Comparison of ENCODE assay signal across 15 cellular contexts in genomic region chr7:4069268-4070095, GRCh38.
DNase-seq lines count a peak whose midpoint lies in the region; ATAC-seq and TF ChIP-seq lines count a peak whose summit lies in the region.
"Had no signal": no experiment of that assay in that cellular context is flagged by ENCODE, and none has a peak within 500 bp of the region (broad histone marks: within the 10 kb centered on the region; RNA-seq: fewer than 3 reads in every experiment).

No MANE protein-coding gene starts in this region.

- H3K23ac ChIP-seq in neuronal stem cell (ENCODE audit: low read depth, low read length, poor library complexity): peak overlapping the region; percentile 47

- H3K14ac ChIP-seq in neuronal stem cell (ENCODE audit: low read length): no peak overlapping the region

- peak in 1 of 2 donors; percentile 31 for DNase-seq in cardiac muscle cell (ENCODE audit: low read depth in 1 of 2, low spot score in 1 of 2)
- no peak for DNase-seq in cardiac septum (ENCODE audit: low spot score)
- peak; percentile 66 for DNase-seq in esophagus muscularis mucosa (ENCODE audit: extremely low spot score)
- no peak for DNase-seq in neuronal stem cell (ENCODE audit: low spot score)
- peak; percentile 40 to 85 for DNase-seq in vagina (ENCODE audit: extremely low spot score in 2 of 2)
- DNase-seq in omental fat pad (ENCODE audit: low spot score): no peak
- no peak for DNase-seq in GF-D8 (lab: John Stamatoyannopoulos, UW)
- DNase-seq: 8988T; CD4-positive, CD25-positive, alpha-beta regulatory T cell; DMS53; HCEC 1CT; IMR-90 had no signal

- no peak overlapping the region for H3K4me2 ChIP-seq in neuronal stem cell (ENCODE audit: insufficient read depth, low read length, poor library complexity, severe bottlenecking)
- H3K4me2 ChIP-seq: BLaER1 treated with 17β-estradiol and CSF1 and Interleukin-3, amounts not matched to agents 10 nM and 100 nM had no signal

- no peak overlapping the region for H3K4ac ChIP-seq in neuronal stem cell (ENCODE audit: low read length)

- H3K4me3 ChIP-seq in cardiac muscle cell: no peak overlapping the region
- no peak overlapping the region for H3K4me3 ChIP-seq in esophagus muscularis mucosa
- no peak overlapping the region for H3K4me3 ChIP-seq in neuronal stem cell (ENCODE audit: low read length in 2 of 2)
- no peak overlapping the region for H3K4me3 ChIP-seq in vagina
- H3K4me3 ChIP-seq: BLaER1 treated with 17β-estradiol and CSF1 and Interleukin-3, amounts not matched to agents 10 nM and 100 nM had no signal

- WGBS in esophagus muscularis mucosa: 83% methylated on average over 22 of the region's 23 CpGs
- no CpG with 5 or more reads among the region's 23 CpGs for WGBS in neuronal stem cell (ENCODE audit: extremely low coverage in 2 of 2, insufficient read length in 2 of 2, insufficient replicate concordance in 1 of 2), 2 donors

- intact Hi-C loops in cardiac septum (cut with DNase I) (no loop called here), esophagus muscularis mucosa (cut with DNase I) (no loop called here), vagina (cut with DNase I) (no loop called here)

- H3K9me3 ChIP-seq in cardiac muscle cell (ENCODE audit: low read depth): no peaks in the 10 kb centered on the region
- H3K9me3 ChIP-seq in esophagus muscularis mucosa: no peaks in the 10 kb centered on the region
- H3K9me3 ChIP-seq in neuronal stem cell (replicated peaks in 1 of 2; ENCODE audit: control insufficient read depth in 2 of 2, insufficient read depth in 1 of 2, low read depth in 1 of 2, low read length in 2 of 2): no peaks in the 10 kb centered on the region
- H3K9me3 ChIP-seq in vagina: no peaks in the 10 kb centered on the region
- H3K9me3 ChIP-seq: BLaER1 treated with 17β-estradiol and CSF1 and Interleukin-3, amounts not matched to agents 10 nM and 100 nM had no signal

- no peak for TF ChIP-seq POLR2A in esophagus muscularis mucosa (IDR thresholded peaks at IDR 0.05; ENCODE audit: low read depth)
- TF ChIP-seq POLR2A in vagina (IDR thresholded peaks at IDR 0.05): no peak

- H4K8ac ChIP-seq in neuronal stem cell (ENCODE audit: low read depth, low read length): no peak overlapping the region

- H3K18ac ChIP-seq in neuronal stem cell (ENCODE audit: low read length): peak overlapping the region; percentile 50

- H3K27me3 ChIP-seq in cardiac muscle cell: no peaks in the 10 kb centered on the region
- no peaks in the 10 kb centered on the region for H3K27me3 ChIP-seq in esophagus muscularis mucosa
- H3K27me3 ChIP-seq in neuronal stem cell (ENCODE audit: control insufficient read depth in 3 of 3, insufficient read depth in 3 of 3, low read depth in 1 of 3, low read length in 3 of 3): no peaks in the 10 kb centered on the region
- no peaks in the 10 kb centered on the region for H3K27me3 ChIP-seq in vagina
- H3K27me3 ChIP-seq: BLaER1 treated with 17β-estradiol and CSF1 and Interleukin-3, amounts not matched to agents 10 nM and 100 nM had no signal

- H3K36me3 ChIP-seq in cardiac muscle cell: no peaks in the 10 kb centered on the region
- no peaks in the 10 kb centered on the region for H3K36me3 ChIP-seq in esophagus muscularis mucosa
- no peaks in the 10 kb centered on the region for H3K36me3 ChIP-seq in neuronal stem cell (replicated peaks in 1 of 2; ENCODE audit: control insufficient read depth in 2 of 2, insufficient read depth in 2 of 2, low read length in 2 of 2)
- no peaks in the 10 kb centered on the region for H3K36me3 ChIP-seq in vagina
- H3K36me3 ChIP-seq: BLaER1 treated with 17β-estradiol and CSF1 and Interleukin-3, amounts not matched to agents 10 nM and 100 nM had no signal

- no peak overlapping the region for H2BK120ac ChIP-seq in neuronal stem cell (ENCODE audit: low read depth, low read length)

- TF ChIP-seq EP300 in esophagus muscularis mucosa (IDR thresholded peaks at IDR 0.05): no peak

- H2BK5ac ChIP-seq in neuronal stem cell (ENCODE audit: low read length): no peak overlapping the region

- no peaks in the 10 kb centered on the region for H3K79me1 ChIP-seq in neuronal stem cell (ENCODE audit: low read depth, low read length)

- no peak overlapping the region for H2AFZ ChIP-seq in neuronal stem cell (ENCODE audit: low read length)

- H3K4me1 ChIP-seq in cardiac muscle cell (ENCODE audit: low read depth) (peaks cover 21% of the 10 kb centered on the region), esophagus muscularis mucosa (no peaks in the 10 kb centered on the region), neuronal stem cell (ENCODE audit: control insufficient read depth in 2 of 2, insufficient read depth in 1 of 2, low read depth in 1 of 2, low read length in 2 of 2) (peaks cover 0 to 4% of the 10 kb centered on the region in 2 donors), vagina (no peaks in the 10 kb centered on the region)

- ATAC-seq in omental fat pad (ENCODE audit: low FRiP score) (no peak), HG03469 (IDR thresholded peaks at IDR 0.05; ENCODE audit: unreplicated experiment) (no peak)

- peak overlapping the region; percentile 63 for H2AK5ac ChIP-seq in neuronal stem cell (ENCODE audit: low read depth, low read length)

- H2BK15ac ChIP-seq in neuronal stem cell (ENCODE audit: low read length): no peak overlapping the region

- H2BK12ac ChIP-seq in neuronal stem cell (ENCODE audit: low read length): no peak overlapping the region

- H4K91ac ChIP-seq in neuronal stem cell (ENCODE audit: low read depth, low read length, poor library complexity): peak overlapping the region; percentile 27

- TF ChIP-seq CTCF in cardiac muscle cell (IDR thresholded peaks at IDR 0.05; ENCODE audit: low read depth, low read length) (no peak), esophagus muscularis mucosa (IDR thresholded peaks at IDR 0.05) (no peak), vagina (IDR thresholded peaks at IDR 0.05) (no peak), omental fat pad (IDR thresholded peaks at IDR 0.05) (no peak)

- H3K9ac ChIP-seq in neuronal stem cell (ENCODE audit: low read depth, low read length, poor library complexity): no peak overlapping the region
- H3K9ac ChIP-seq: BLaER1 treated with 17β-estradiol and CSF1 and Interleukin-3, amounts not matched to agents 10 nM and 100 nM had no signal

- peak overlapping the region; percentile 59 for H3K27ac ChIP-seq in cardiac muscle cell
- H3K27ac ChIP-seq in esophagus muscularis mucosa (replicated peaks in 1 of 4): no peak overlapping the region
- H3K27ac ChIP-seq in neuronal stem cell (replicated peaks; ENCODE audit: low read length): no peak overlapping the region
- no peak overlapping the region for H3K27ac ChIP-seq in vagina
- H3K27ac ChIP-seq: BLaER1 treated with 17β-estradiol and CSF1 and Interleukin-3, amounts not matched to agents 10 nM and 100 nM; HL-60 had no signal

Comparison
In these comparisons a context has a peak if more than half of its experiments do, and no peak if none do; other contexts are left out.
1. DNase-seq: peak in esophagus muscularis mucosa (single experiment) and vagina (2 of 2); none in cardiac septum (single experiment), neuronal stem cell (single experiment), omental fat pad (single experiment) and GF-D8 (single experiment).